ENCODE assay signal across 22 cellular contexts in the genomic region with DNA sequence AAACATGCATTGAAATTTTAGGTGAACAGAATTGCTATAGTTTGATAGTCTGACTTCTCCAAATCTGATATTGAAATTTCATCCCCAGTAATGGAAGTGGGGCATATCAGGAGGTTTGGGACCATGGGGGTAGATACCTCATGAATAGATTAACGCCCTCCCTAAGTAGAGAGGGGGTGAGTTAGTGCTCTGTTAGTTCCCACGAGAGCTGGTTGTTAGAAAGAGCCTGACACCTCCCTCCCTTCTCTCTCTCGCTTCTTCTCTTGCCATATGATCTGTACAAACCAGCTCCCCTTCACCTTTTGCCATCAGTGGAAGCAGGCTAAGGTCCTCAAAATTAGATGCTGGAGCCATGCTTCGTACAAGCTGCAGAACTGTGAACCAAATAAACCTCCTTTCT.
DNase-seq lines count a peak whose midpoint lies in the region; ATAC-seq and TF ChIP-seq lines count a peak whose summit lies in the region.
"Had no signal": no experiment of that assay in that cellular context is flagged by ENCODE, and none has a peak within 500 bp of the region (broad histone marks: within the 10 kb centered on the region; RNA-seq: fewer than 3 reads in every experiment).

No MANE protein-coding gene starts in this region.

- H4K20me1 ChIP-seq in OCI-LY3 (ENCODE audit: insufficient read depth, low read length): no peaks in the 10 kb centered on the region

- no peak overlapping the region for H3K9ac ChIP-seq in OCI-LY3 (ENCODE audit: low read length)

- H3K4me1 ChIP-seq in OCI-LY3 (ENCODE audit: low read length): peaks cover 11% of the 10 kb centered on the region
- H3K4me1 ChIP-seq: gastrocnemius medialis had no signal

- H3K36me3 ChIP-seq in OCI-LY3 (replicated peaks; ENCODE audit: low read depth, low read length): no peaks in the 10 kb centered on the region
- H3K36me3 ChIP-seq: gastrocnemius medialis had no signal

- TF ChIP-seq CTCF in OCI-LY3 (IDR thresholded peaks at IDR 0.05; ENCODE audit: low read depth, low read length): no peak
- no peak for TF ChIP-seq CTCF in HFFc6 (IDR thresholded peaks at IDR 0.05)

- no peak overlapping the region for H3K4me3 Mint-ChIP-seq in HFFc6
- H3K4me3 Mint-ChIP-seq: activated CD4-positive, alpha-beta memory T cell treated with anti-CD3 and anti-CD28 coated beads, Interleukin-2, amount 10 ng/mL, durations not matched to agents 7 days and 5 days; brain; CD8-positive, alpha-beta T cell; nephron progenitor cell had no signal

- DNase-seq in NCI-H1417 (lab: John Stamatoyannopoulos, UW) (no peak), HFFc6 (no peak), NCI-H2029 (lab: John Stamatoyannopoulos, UW) (no peak), substantia nigra (lab: John Stamatoyannopoulos, UW) (no peak)
- DNase-seq: activated CD4-positive, alpha-beta memory T cell treated with anti-CD3 and anti-CD28 coated beads, Interleukin-2, amount 10 ng/mL, durations not matched to agents 7 days and 5 days; activated gamma-delta T cell treated with Interleukin-2 at 50 U/mL for 16 hours; activated T-cell treated with anti-CD3 and anti-CD28 coated beads for 4 hours; CD8-positive, alpha-beta T cell; effector memory CD4-positive, alpha-beta T cell; gastrocnemius medialis; GDM1; islet precursor cell; NCI-H1694 treated with DMSO at 0.1 percent for 48 hours; NCI-H748 treated with DMSO at 0.1 percent for 48 hours; nephron progenitor cell; OCI-M1; T1000 had no signal

- H3K4me3 ChIP-seq in OCI-LY3 (ENCODE audit: low read length): no peak overlapping the region
- H3K4me3 ChIP-seq: gastrocnemius medialis had no signal

- no peaks in the 10 kb centered on the region for H3K27me3 Mint-ChIP-seq in HFFc6 (ENCODE audit: insufficient read depth)
- H3K27me3 Mint-ChIP-seq: activated CD4-positive, alpha-beta memory T cell treated with anti-CD3 and anti-CD28 coated beads, Interleukin-2, amount 10 ng/mL, durations not matched to agents 7 days and 5 days; brain; progenitor cell of endocrine pancreas had no signal

- peak overlapping the region; percentile 15; the same call in 1 of the 2 replicates for H3K4me2 ChIP-seq in OCI-LY3 (ENCODE audit: low read length)

- H3K27ac ChIP-seq in OCI-LY3 (ENCODE audit: low read length) (peak overlapping the region; percentile 32; the same call in 1 of the 2 replicates), substantia nigra (ENCODE audit: low read depth, low read length, poor library complexity, severe bottlenecking) (no peak overlapping the region)
- H3K27ac ChIP-seq: gastrocnemius medialis had no signal

- H3K27ac Mint-ChIP-seq in HFFc6: no peak overlapping the region
- H3K27ac Mint-ChIP-seq: activated CD4-positive, alpha-beta memory T cell treated with anti-CD3 and anti-CD28 coated beads, Interleukin-2, amount 10 ng/mL, durations not matched to agents 7 days and 5 days; brain; CD8-positive, alpha-beta T cell; nephron progenitor cell; progenitor cell of endocrine pancreas had no signal

- H3K27me3 ChIP-seq in OCI-LY3 (ENCODE audit: low read depth, low read length): no peaks in the 10 kb centered on the region
- H3K27me3 ChIP-seq: gastrocnemius medialis had no signal

- H3K79me2 ChIP-seq in OCI-LY3 (ENCODE audit: low read length): no peaks in the 10 kb centered on the region

- no peaks in the 10 kb centered on the region for H3K9me3 ChIP-seq in OCI-LY3 (ENCODE audit: insufficient read depth, low read length)
- H3K9me3 ChIP-seq: gastrocnemius medialis had no signal

- no peak overlapping the region for H2AFZ ChIP-seq in OCI-LY3 (ENCODE audit: low read depth, low read length)

- H3K4me1 Mint-ChIP-seq in HFFc6 (ENCODE audit: low read depth): no peaks in the 10 kb centered on the region
- H3K4me1 Mint-ChIP-seq: activated CD4-positive, alpha-beta memory T cell treated with anti-CD3 and anti-CD28 coated beads, Interleukin-2, amount 10 ng/mL, durations not matched to agents 7 days and 5 days; brain; nephron progenitor cell had no signal

- no peaks in the 10 kb centered on the region; the same call in 1 of the 2 replicates for H3K36me3 Mint-ChIP-seq in HFFc6 (ENCODE audit: low read depth)
- H3K36me3 Mint-ChIP-seq: brain; CD8-positive, alpha-beta T cell had no signal

- peak; percentile 37 for ATAC-seq in GM18909 (IDR thresholded peaks at IDR 0.05; ENCODE audit: poor library complexity, unreplicated experiment)
- peak; percentile 42 for ATAC-seq in HG02759 (IDR thresholded peaks at IDR 0.05; ENCODE audit: unreplicated experiment)
- ATAC-seq: CD8-positive, alpha-beta T cell; gastrocnemius medialis had no signal

- no peaks in the 10 kb centered on the region for H3K9me3 Mint-ChIP-seq in HFFc6
- H3K9me3 Mint-ChIP-seq: activated CD4-positive, alpha-beta memory T cell treated with anti-CD3 and anti-CD28 coated beads, Interleukin-2, amount 10 ng/mL, durations not matched to agents 7 days and 5 days; brain; CD8-positive, alpha-beta T cell; nephron progenitor cell had no signal
